ENCODE assay signal across 8 cellular contexts in genomic region chr17:45161288-45162021, GRCh38. TPM values are rescaled to one million over a fixed set of nuclear protein-coding genes. Genes with fewer than 3 reads are reported as not detected.
DNase-seq lines count a peak whose midpoint lies in the region; ATAC-seq and TF ChIP-seq lines count a peak whose summit lies in the region.

Gene HEXIM2, plus strand, starts transcription at chr17:45161875. Its CDS starts 919 bp downstream, at chr17:45162794.

- peak within 1 kb of the TSS; percentile 99 for H3K27ac Mint-ChIP-seq in activated B cell treated with CpG ODN at 0.5 μM for 24 hours
- peak within 1 kb of the TSS; percentile 93 to 98 (median 96) for H3K27ac Mint-ChIP-seq in immature natural killer cell

- no peaks in the 10 kb centered on the region for H3K9me3 Mint-ChIP-seq in activated B cell treated with CpG ODN at 0.5 μM for 24 hours
- no peaks in the 10 kb centered on the region for H3K9me3 Mint-ChIP-seq in immature natural killer cell

- peak within 1 kb of the TSS; percentile 90 for H3K4me2 ChIP-seq in smooth muscle cell

- no peaks in the 10 kb centered on the region for H3K27me3 ChIP-seq in smooth muscle cell (ENCODE audit: low read depth)

- H3K4me3 ChIP-seq in AG09309 (ENCODE audit: control insufficient read depth, low read depth, low read length) (peak within 1 kb of the TSS; percentile 88), smooth muscle cell (peak within 1 kb of the TSS; percentile 76)

- H3K79me2 ChIP-seq in smooth muscle cell (ENCODE audit: low read depth) = peaks cover 32% of the 10 kb centered on the region

- H3K4me3 Mint-ChIP-seq in activated B cell treated with CpG ODN at 0.5 μM for 24 hours (peak within 1 kb of the TSS; percentile 99), immature natural killer cell (peak within 1 kb of the TSS; percentile 89 to 99 (median 92))

- H4K20me1 ChIP-seq in smooth muscle cell (ENCODE audit: low read depth) = peaks cover 24% of the 10 kb centered on the region

- CTCF ChIA-PET in activated B cell treated with CpG ODN at 0.5 μM for 24 hours (lab: Charles Lee) = interaction anchor here (0.7 to 7.0 kb wide), 7 partner anchors 11 to 1032 kb away, joined by 3 to 86 read pairs (median 5); partner anchors contain the start of genes ACBD4, HEXIM1 and KANSL1

- DNase-seq in AG09309 (ENCODE audit: low read depth) (peak; percentile 100), NCI-H226 (peak; percentile 98), activated B cell treated with CpG ODN at 0.5 μM for 24 hours (peak; percentile 98), caudate nucleus (lab: John Stamatoyannopoulos, UW) (peak; percentile 91 to 100 (median 99)), immature natural killer cell (peak; percentile 99 to 100 (median 99)), smooth muscle cell (lab: John Stamatoyannopoulos, UW; ENCODE audit: unreplicated experiment) (peak; percentile 92)

- ATAC-seq in GM19023 (IDR thresholded peaks at IDR 0.05; ENCODE audit: unreplicated experiment) (peak; percentile 90), HG03196 (IDR thresholded peaks at IDR 0.05; ENCODE audit: unreplicated experiment) (peak; percentile 88), activated B cell treated with CpG ODN at 0.5 μM for 24 hours (ENCODE audit: low read depth) (peak; percentile 93)

- POLR2A ChIA-PET in activated B cell treated with CpG ODN at 0.5 μM for 24 hours (lab: Charles Lee) = interaction anchor here (0.6 to 7.6 kb wide), 30 partner anchors 11 to 1793 kb away, joined by 3 to 703 read pairs (median 4); partner anchors contain the start of genes ACBD4, EFTUD2, FMNL1 and HEXIM1

- peak within 1 kb of the TSS; percentile 62 for H2AFZ ChIP-seq in smooth muscle cell (ENCODE audit: low read depth)

- H3K27me3 Mint-ChIP-seq in activated B cell treated with CpG ODN at 0.5 μM for 24 hours (no peaks in the 10 kb centered on the region), immature natural killer cell (ENCODE audit: low read depth in 3 of 3) (peaks cover 2 to 10% (median 8%) of the 10 kb centered on the region in 3 donors)

- H3K36me3 ChIP-seq in smooth muscle cell (ENCODE audit: low read depth) = no peaks in the 10 kb centered on the region

- TF ChIP-seq CTCF in AG09309 (IDR thresholded peaks at IDR 0.05; ENCODE audit: control insufficient read depth, insufficient read depth, low read depth, low read length, missing control alignments) = no peak
- no peak for TF ChIP-seq CTCF in activated B cell treated with CpG ODN at 0.5 μM for 24 hours (IDR thresholded peaks at IDR 0.05)
- no peak for TF ChIP-seq CTCF in smooth muscle cell (IDR thresholded peaks at IDR 0.05; ENCODE audit: borderline replicate concordance, insufficient read depth, poor library complexity, severe bottlenecking)

- peaks cover 22% of the 10 kb centered on the region for H3K4me1 ChIP-seq in smooth muscle cell (ENCODE audit: low read depth)

- H3F3A ChIP-seq in smooth muscle cell (ENCODE audit: low read depth) = peaks cover 25% of the 10 kb centered on the region

- WGBS in smooth muscle cell (ENCODE audit: low lambda C conversion rate) = under 1% methylated on average over 48 of the region's 53 CpGs

- intact Hi-C loops in activated B cell treated with CpG ODN at 0.5 μM for 24 hours (cut with micrococcal nuclease) = loop anchor here (1.0 to 5.0 kb wide), 6 partner anchors 11 to 156 kb away; partner anchors contain the start of genes ACBD4, HEXIM1, MAP3K14 and NMT1

- H3K9ac ChIP-seq in smooth muscle cell (ENCODE audit: low read depth) = peak within 1 kb of the TSS; percentile 100

- H3K36me3 Mint-ChIP-seq in activated B cell treated with CpG ODN at 0.5 μM for 24 hours (ENCODE audit: low read depth) = peaks cover 25% of the 10 kb centered on the region
- peaks cover 0 to 4% (median 0%) of the 10 kb centered on the region in 3 donors for H3K36me3 Mint-ChIP-seq in immature natural killer cell

- H3K4me1 Mint-ChIP-seq in activated B cell treated with CpG ODN at 0.5 μM for 24 hours = peaks cover 40% of the 10 kb centered on the region
- peaks cover 37 to 42% of the 10 kb centered on the region in 2 donors for H3K4me1 Mint-ChIP-seq in immature natural killer cell

- H3K27ac ChIP-seq in caudate nucleus (ENCODE audit: low read depth, low read length) (peak within 1 kb of the TSS; percentile 99), smooth muscle cell (ENCODE audit: low read depth) (peak within 1 kb of the TSS; percentile 99)

- no peaks in the 10 kb centered on the region for H3K9me3 ChIP-seq in smooth muscle cell (replicated peaks; ENCODE audit: low read depth)

RNA-seq across cellular contexts. Expression of gene HEXIM2, which starts in this region (rescaled TPM):
- total RNA-seq in activated B cell treated with CpG ODN at 0.5 μM for 24 hours = 8.9 and 11.1 TPM in 2 replicates
- 1 to 10 TPM; 1.9 to 7.4 (median 5.6) TPM for polyA plus RNA-seq in immature natural killer cell
- 3.4 TPM in 2 replicates for total RNA-seq in smooth muscle cell
- polyA plus RNA-seq in smooth muscle cell = 6.1 and 6.8 TPM in 2 replicates

Comparison
In these comparisons a context has a peak if more than half of its experiments do, and no peak if none do; other contexts are left out.
1. Peak in every context shown above with its lines: DNase-seq, ATAC-seq, H3K4me3 ChIP-seq and H3K27ac ChIP-seq.